ENCODE assay signal across 19 cellular contexts in the genomic region with DNA sequence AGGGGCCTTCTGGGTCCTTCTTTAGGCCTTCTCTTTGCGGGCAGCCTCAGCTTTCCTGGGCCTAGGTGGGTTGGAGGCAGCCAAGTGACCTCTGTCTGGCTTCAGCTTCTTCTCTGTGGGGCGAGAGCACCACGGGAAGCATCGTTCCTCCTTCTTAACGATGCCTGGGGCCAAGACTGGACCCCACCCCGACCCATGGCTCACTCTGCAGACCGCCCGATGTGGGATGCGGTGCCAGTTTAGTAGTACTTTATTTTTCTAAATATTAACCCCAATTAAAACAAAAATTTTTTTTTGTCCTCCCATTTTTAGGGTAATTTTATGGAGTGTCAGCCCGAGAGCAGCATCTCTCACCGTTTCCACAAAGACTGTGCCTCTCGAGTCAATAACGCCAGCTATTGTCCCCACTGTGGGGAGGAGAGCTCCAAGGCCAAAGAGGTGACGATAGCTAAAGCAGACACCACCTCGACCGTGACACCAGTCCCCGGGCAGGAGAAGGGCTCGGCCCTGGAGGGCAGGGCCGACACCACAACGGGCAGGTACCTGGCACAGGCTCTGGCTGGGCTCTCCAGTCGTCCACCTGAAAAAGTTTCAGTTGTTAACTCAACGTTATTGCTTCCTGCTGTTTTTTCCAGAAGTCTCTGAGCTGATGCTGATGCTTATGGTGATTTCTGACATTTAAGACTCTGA.
DNase-seq lines count a peak whose midpoint lies in the region; ATAC-seq, FAIRE-seq and TF ChIP-seq lines count a peak whose summit lies in the region.
"Had no signal": no experiment of that assay in that cellular context is flagged by ENCODE, and none has a peak within 500 bp of the region (broad histone marks: within the 10 kb centered on the region; RNA-seq: fewer than 3 reads in every experiment).

No MANE protein-coding gene starts in this region.

- no peak for TF ChIP-seq RAD21 in GM12878 (IDR thresholded peaks at IDR 0.05; ENCODE audit: insufficient read depth, low read depth, low read length)

- H3K27me3 Mint-ChIP-seq in stimulated activated naive CD8-positive, alpha-beta T cell treated with anti-CD3 and anti-CD28 coated beads, Interleukin-15, amount 100 ng/mL, for 72 hours = no peaks in the 10 kb centered on the region
- H3K27me3 Mint-ChIP-seq in nephron progenitor cell (ENCODE audit: low read depth, poor library complexity) = no peaks in the 10 kb centered on the region
- H3K27me3 Mint-ChIP-seq: B cell; CD4-positive, alpha-beta T cell had no signal

- no peak overlapping the region for H3K4me3 ChIP-seq in GM12878
- H3K4me3 ChIP-seq: HAP-1 had no signal

- BruUV-seq in GM12878 (replicated peaks; lab: Mats Ljungman, UMichigan) = no TSS peak

- no peak for TF ChIP-seq EP300 in GM12878 (IDR thresholded peaks at IDR 0.05; ENCODE audit: borderline replicate concordance in 1 of 2, control insufficient read depth in 1 of 2, low read depth in 2 of 2, low read length in 2 of 2)

- 89% methylated on average over 22 of the region's 22 CpGs for WGBS in GM12878 (ENCODE audit: insufficient coverage, insufficient replicate concordance, low lambda C conversion rate, missing lambda C conversion rate)

- no peaks in the 10 kb centered on the region for H3K9me3 Mint-ChIP-seq in stimulated activated naive CD8-positive, alpha-beta T cell treated with anti-CD3 and anti-CD28 coated beads, Interleukin-15, amount 100 ng/mL, for 72 hours
- no peaks in the 10 kb centered on the region for H3K9me3 Mint-ChIP-seq in nephron progenitor cell
- H3K9me3 Mint-ChIP-seq: CD4-positive, alpha-beta T cell; HFFc6 had no signal

- peaks cover 27 to 48% of the 10 kb centered on the region in 2 experiments for H3K36me3 ChIP-seq in GM12878 (ENCODE audit: control insufficient read depth in 2 of 2, insufficient read depth in 2 of 2, low read length in 1 of 2)

- in situ Hi-C loops in GM12878 (cut with MboI) = no loop called here

- no peak overlapping the region for H3K9ac ChIP-seq in GM12878 (ENCODE audit: control insufficient read depth, insufficient read depth, low read length)

- POLR2A ChIA-PET in GM12878 (lab: Charles Lee) = no interaction called here

- no peaks in the 10 kb centered on the region for H3K27me3 ChIP-seq in GM12878 (replicated peaks in 1 of 2; ENCODE audit: control insufficient read depth in 2 of 2, insufficient read depth in 2 of 2, low read length in 1 of 2)

- no peak for TF ChIP-seq CTCF in GM12878 (IDR thresholded peaks at IDR 0.05 in 2 of 3, conservative IDR thresholded peaks at IDR 0.05 in 1 of 3; ENCODE audit: control insufficient read depth in 2 of 3, extremely low read depth in 1 of 3, insufficient read depth in 1 of 3, low read depth in 3 of 3, low read length in 3 of 3)
- TF ChIP-seq CTCF in nephron progenitor cell (IDR thresholded peaks at IDR 0.05) = no peak

- peaks cover 9% of the 10 kb centered on the region for H3K36me3 Mint-ChIP-seq in nephron progenitor cell (ENCODE audit: low read depth)

- CTCF ChIA-PET in GM12878 (lab: Yijun Ruan, JAX) = no interaction called here

- no peaks in the 10 kb centered on the region for H4K20me1 ChIP-seq in GM12878 (ENCODE audit: control insufficient read depth, insufficient read depth)

- H3K4me3 Mint-ChIP-seq in stimulated activated naive CD8-positive, alpha-beta T cell treated with anti-CD3 and anti-CD28 coated beads, Interleukin-15, amount 100 ng/mL, for 72 hours = no peak overlapping the region
- H3K4me3 Mint-ChIP-seq in nephron progenitor cell = no peak overlapping the region
- H3K4me3 Mint-ChIP-seq: B cell; CD4-positive, alpha-beta T cell; HFFc6 had no signal

- SMC1A ChIA-PET in GM12878 (lab: Charles Lee; ENCODE audit: uncharacterized antibody, unreplicated experiment) = interaction anchor here (0.8 kb wide), 1 partner anchor 13 kb away, joined by 4 read pairs; no protein-coding TSS in a partner anchor

- RAD21 ChIA-PET in GM12878 (lab: Charles Lee; ENCODE audit: unreplicated experiment) = interaction anchor here (1.0 to 1.2 kb wide), 3 partner anchors 16 to 105 kb away, joined by 3 read pairs; no protein-coding TSS in a partner anchor

- no peak overlapping the region for H2AFZ ChIP-seq in GM12878 (ENCODE audit: control insufficient read depth, low read depth, low read length)

- no peak for ATAC-seq in stimulated activated naive CD8-positive, alpha-beta T cell treated with anti-CD3 and anti-CD28 coated beads, Interleukin-15, amount 100 ng/mL, for 72 hours
- ATAC-seq in stimulated activated naive CD8-positive, alpha-beta T cell treated with anti-CD3 and anti-CD28 coated beads, Interleukin-15, Interleukin-2, amounts not matched to agents 100 U/mL and 50 U/mL, for 24 hours = no peak
- ATAC-seq in GM12878 (no peak), HG03025 (IDR thresholded peaks at IDR 0.05; ENCODE audit: low FRiP score, unreplicated experiment) (no peak), GM21390 (IDR thresholded peaks at IDR 0.05; ENCODE audit: unreplicated experiment) (no peak), HG02870 (IDR thresholded peaks at IDR 0.05; ENCODE audit: unreplicated experiment) (no peak)

- H3K27ac Mint-ChIP-seq in stimulated activated naive CD8-positive, alpha-beta T cell treated with anti-CD3 and anti-CD28 coated beads, Interleukin-15, amount 100 ng/mL, for 72 hours = peak overlapping the region; percentile 11 to 57
- peak overlapping the region; percentile 36 for H3K27ac Mint-ChIP-seq in nephron progenitor cell
- H3K27ac Mint-ChIP-seq: B cell; CD4-positive, alpha-beta T cell; HFFc6 had no signal

- no peak overlapping the region for H3K27ac ChIP-seq in GM12878 (ENCODE audit: control insufficient read depth, insufficient read depth)
- H3K27ac ChIP-seq: HL-60 had no signal

- H3K79me2 ChIP-seq in GM12878 (ENCODE audit: control insufficient read depth, insufficient read depth, low read length) = no peaks in the 10 kb centered on the region

- no peaks in the 10 kb centered on the region for H3K9me3 ChIP-seq in GM12878 (replicated peaks; ENCODE audit: control insufficient read depth, insufficient read depth, low read length)
- H3K9me3 ChIP-seq: HAP-1 had no signal

- intact Hi-C loops in GM12878 (cut with micrococcal nuclease; ENCODE audit: unreplicated experiment) = no loop called here

- H3K4me1 Mint-ChIP-seq in stimulated activated naive CD8-positive, alpha-beta T cell treated with anti-CD3 and anti-CD28 coated beads, Interleukin-15, amount 100 ng/mL, for 72 hours = peaks cover 6% of the 10 kb centered on the region
- no peaks in the 10 kb centered on the region for H3K4me1 Mint-ChIP-seq in nephron progenitor cell

- H3K4me1 ChIP-seq in GM12878 (ENCODE audit: control insufficient read depth, insufficient read depth, low read length) = no peaks in the 10 kb centered on the region
- H3K4me1 ChIP-seq: HAP-1 had no signal

- 0 out of 2 replicates have a peak, but pooled peaks have one; percentile 15 for TF ChIP-seq POLR2A in GM12878 (IDR thresholded peaks at IDR 0.05; ENCODE audit: low read depth, low read length)

- FAIRE-seq in GM12878 (lab: Jason Lieb, UNC) = no peak
- FAIRE-seq: A204.1, GM12891, H1 had no signal

- DNase-seq in stimulated activated naive CD8-positive, alpha-beta T cell treated with anti-CD3 and anti-CD28 coated beads, Interleukin-15, amount 100 ng/mL, for 72 hours = no peak
- DNase-seq in stimulated activated naive CD8-positive, alpha-beta T cell treated with anti-CD3 and anti-CD28 coated beads, Interleukin-15, Interleukin-2, amounts not matched to agents 100 U/mL and 50 U/mL, for 24 hours = no peak
- DNase-seq in GM12878 (ENCODE audit: low read depth, low spot score) (no peak), nephron progenitor cell (no peak)
- DNase-seq: C1 segment of cervical spinal cord; Calu3; CD4-positive, alpha-beta T cell; DMS 273 treated with DMSO at 0.1 percent for 48 hours; DMS79; HFFc6 had no signal

- H3K4me2 ChIP-seq in GM12878 (ENCODE audit: control insufficient read depth, insufficient read depth) = no peak overlapping the region

TF ChIP-seq in GM12878, 131 proteins besides CTCF, POLR2A, EP300 and RAD21 (continues in another document):
- no peak for TF ChIP-seq POLR2AphosphoS5 (IDR thresholded peaks at IDR 0.05; ENCODE audit: low read length)
- no peak for TF ChIP-seq BCL11A (IDR thresholded peaks at IDR 0.05; ENCODE audit: low read depth, low read length)
- no peak for TF ChIP-seq CBFB (IDR thresholded peaks at IDR 0.05; ENCODE audit: low read depth)
- TF ChIP-seq, protein P1, sequence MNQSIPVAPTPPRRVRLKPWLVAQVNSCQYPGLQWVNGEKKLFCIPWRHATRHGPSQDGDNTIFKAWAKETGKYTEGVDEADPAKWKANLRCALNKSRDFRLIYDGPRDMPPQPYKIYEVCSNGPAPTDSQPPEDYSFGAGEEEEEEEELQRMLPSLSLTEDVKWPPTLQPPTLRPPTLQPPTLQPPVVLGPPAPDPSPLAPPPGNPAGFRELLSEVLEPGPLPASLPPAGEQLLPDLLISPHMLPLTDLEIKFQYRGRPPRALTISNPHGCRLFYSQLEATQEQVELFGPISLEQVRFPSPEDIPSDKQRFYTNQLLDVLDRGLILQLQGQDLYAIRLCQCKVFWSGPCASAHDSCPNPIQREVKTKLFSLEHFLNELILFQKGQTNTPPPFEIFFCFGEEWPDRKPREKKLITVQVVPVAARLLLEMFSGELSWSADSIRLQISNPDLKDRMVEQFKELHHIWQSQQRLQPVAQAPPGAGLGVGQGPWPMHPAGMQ (IDR thresholded peaks at IDR 0.05; ENCODE audit: borderline replicate concordance) = no peak
- TF ChIP-seq BRCA1 (IDR thresholded peaks at IDR 0.05; ENCODE audit: low read depth, low read length) = no peak
- no peak for TF ChIP-seq STAT3 (IDR thresholded peaks at IDR 0.05; ENCODE audit: low read depth, low read length)
- TF ChIP-seq MTA2 (IDR thresholded peaks at IDR 0.05; ENCODE audit: low read depth) = no peak
- TF ChIP-seq, protein P2, sequence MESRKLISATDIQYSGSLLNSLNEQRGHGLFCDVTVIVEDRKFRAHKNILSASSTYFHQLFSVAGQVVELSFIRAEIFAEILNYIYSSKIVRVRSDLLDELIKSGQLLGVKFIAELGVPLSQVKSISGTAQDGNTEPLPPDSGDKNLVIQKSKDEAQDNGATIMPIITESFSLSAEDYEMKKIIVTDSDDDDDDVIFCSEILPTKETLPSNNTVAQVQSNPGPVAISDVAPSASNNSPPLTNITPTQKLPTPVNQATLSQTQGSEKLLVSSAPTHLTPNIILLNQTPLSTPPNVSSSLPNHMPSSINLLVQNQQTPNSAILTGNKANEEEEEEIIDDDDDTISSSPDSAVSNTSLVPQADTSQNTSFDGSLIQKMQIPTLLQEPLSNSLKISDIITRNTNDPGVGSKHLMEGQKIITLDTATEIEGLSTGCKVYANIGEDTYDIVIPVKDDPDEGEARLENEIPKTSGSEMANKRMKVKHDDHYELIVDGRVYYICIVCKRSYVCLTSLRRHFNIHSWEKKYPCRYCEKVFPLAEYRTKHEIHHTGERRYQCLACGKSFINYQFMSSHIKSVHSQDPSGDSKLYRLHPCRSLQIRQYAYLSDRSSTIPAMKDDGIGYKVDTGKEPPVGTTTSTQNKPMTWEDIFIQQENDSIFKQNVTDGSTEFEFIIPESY (IDR thresholded peaks at IDR 0.05) = no peak
